8 cellular contexts compared by ENCODE assay signal in the genomic region with DNA sequence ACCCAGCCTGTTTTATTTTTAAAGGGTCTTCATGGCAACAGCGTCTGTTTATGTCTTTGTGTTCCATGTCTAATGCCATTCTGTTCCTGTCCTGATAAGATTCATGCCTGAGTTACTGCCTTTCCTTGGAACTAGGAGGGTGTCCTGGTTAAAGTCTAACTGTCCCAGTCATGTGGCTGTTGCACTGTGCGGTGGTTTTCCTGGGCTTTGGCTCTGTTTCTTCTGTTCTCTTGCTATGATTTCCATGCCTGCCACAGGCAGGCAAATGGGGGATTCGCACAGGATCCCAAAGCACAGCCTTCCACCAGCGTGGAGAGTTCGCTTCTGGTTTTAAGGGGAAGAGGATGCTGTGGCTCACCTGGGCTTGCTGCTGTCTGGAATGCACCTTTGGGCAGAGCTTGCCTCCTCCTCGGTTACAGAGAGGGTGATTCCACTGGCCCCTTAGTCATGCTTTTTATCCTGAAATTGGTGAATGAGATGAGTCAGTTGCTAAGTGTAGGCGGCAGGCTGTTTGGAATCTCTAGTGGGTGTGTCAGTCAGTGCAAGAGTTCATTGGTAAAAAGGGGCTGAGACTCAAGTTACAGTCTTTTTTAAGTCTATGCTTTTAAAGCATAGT.
DNase-seq lines count a peak whose midpoint lies in the region; ATAC-seq and TF ChIP-seq lines count a peak whose summit lies in the region.

No MANE protein-coding gene starts in this region.

- no peaks in the 10 kb centered on the region for H3K27me3 Mint-ChIP-seq in T-helper 17 cell

- H3K27me3 ChIP-seq in foreskin keratinocyte, result no peaks in the 10 kb centered on the region

- peak overlapping the region; percentile 21 for H3K27ac ChIP-seq in foreskin keratinocyte

- peak overlapping the region; percentile 34 for H3K27ac Mint-ChIP-seq in T-helper 17 cell

- TF ChIP-seq CTCF in foreskin keratinocyte (conservative IDR thresholded peaks at IDR 0.05), result no peak

- peak; percentile 24 to 28 for DNase-seq in activated T-cell treated with anti-CD3 and anti-CD28 coated beads, Interleukin-2, amount 50 U/mL, for 48 hours
- DNase-seq in activated T-cell treated with anti-CD3 and anti-CD28 coated beads, Interleukin-2, amount 50 U/mL, for 1 hour, result no peak
- DNase-seq in T-helper 17 cell (no peak), foreskin keratinocyte (peak; percentile 88 to 95), pons (ENCODE audit: low spot score) (peak; percentile 35), cerebellum (ENCODE audit: low spot score) (no peak), cerebellar cortex (ENCODE audit: low spot score) (no peak)

- H3K4me1 Mint-ChIP-seq in T-helper 17 cell, result peaks cover 6% of the 10 kb centered on the region

- H3K4me1 ChIP-seq in foreskin keratinocyte, result peaks cover 15% of the 10 kb centered on the region

- H3K9me3 ChIP-seq in T-helper 17 cell (ENCODE audit: control insufficient read depth, low read length, poor library complexity, severe bottlenecking), result no peaks in the 10 kb centered on the region

- no peak for ATAC-seq in T-helper 17 cell
- ATAC-seq in foreskin keratinocyte, result peak; percentile 99
- no peak for ATAC-seq in GM18867 (IDR thresholded peaks at IDR 0.05; ENCODE audit: unreplicated experiment)

- H3K36me3 Mint-ChIP-seq in T-helper 17 cell (ENCODE audit: low read depth), result peaks cover 4% of the 10 kb centered on the region

- H3K4me3 Mint-ChIP-seq in T-helper 17 cell, result no peak overlapping the region

Comparison
In these comparisons a context has a peak if more than half of its experiments do, and no peak if none do; other contexts are left out.
1. DNase-seq: peak in activated T-cell treated with anti-CD3 and anti-CD28 coated beads, Interleukin-2, amount 50 U/mL, for 48 hours (2 of 2), foreskin keratinocyte (2 of 2) and pons (single experiment); none in activated T-cell treated with anti-CD3 and anti-CD28 coated beads, Interleukin-2, amount 50 U/mL, for 1 hour (single experiment), T-helper 17 cell (0 of 3), cerebellum (single experiment) and cerebellar cortex (single experiment).